28 cellular contexts compared by ENCODE assay signal in the genomic region with DNA sequence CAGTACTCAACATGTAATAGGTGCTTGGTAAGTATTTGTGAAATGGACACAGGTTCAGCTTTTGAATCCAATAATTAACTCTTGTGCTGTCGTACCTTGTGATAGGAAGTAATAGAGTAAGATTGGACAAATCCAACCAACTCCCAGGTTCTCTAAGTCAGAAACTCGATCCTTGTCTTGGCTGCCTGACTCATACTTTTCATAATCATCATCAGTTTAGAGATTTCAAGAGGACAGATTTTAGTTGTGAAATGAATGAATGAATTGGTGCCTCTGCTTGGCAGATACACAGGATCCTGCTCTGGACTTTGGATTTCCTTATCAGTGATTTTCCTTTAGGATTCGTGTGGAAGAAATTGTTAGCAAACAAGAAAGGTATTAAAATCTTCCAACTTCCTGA.
"Had no signal": no experiment of that assay in that cellular context is flagged by ENCODE, and none has a peak within 500 bp of the region (broad histone marks: within the 10 kb centered on the region; RNA-seq: fewer than 3 reads in every experiment).

No MANE protein-coding gene starts in this region.

- H3K36me3 Mint-ChIP-seq: activated naive CD8-positive, alpha-beta T cell treated with anti-CD3 and anti-CD28 coated beads for 36 hours had no signal

- H3K27me3 ChIP-seq: ascending aorta, cardiac muscle cell, Peyer's patch had no signal

- H3K27me3 Mint-ChIP-seq: activated CD4-positive, alpha-beta T cell treated with anti-CD3 and anti-CD28 coated beads, Interleukin-2, amount 10 ng/mL, durations not matched to agents 24 days and 14 days; activated naive CD8-positive, alpha-beta T cell treated with anti-CD3 and anti-CD28 coated beads for 36 hours; central memory CD8-positive, alpha-beta T cell had no signal

- H3K4me1 ChIP-seq: ascending aorta, Peyer's patch had no signal

- H3K4me3 ChIP-seq: ascending aorta, cardiac muscle cell, Peyer's patch had no signal

- H3K9me3 Mint-ChIP-seq: activated CD4-positive, alpha-beta T cell treated with anti-CD3 and anti-CD28 coated beads, Interleukin-2, amount 10 ng/mL, durations not matched to agents 24 days and 14 days had no signal

- H3K27ac ChIP-seq: ascending aorta, cardiac muscle cell, KMS-11, Peyer's patch, WERI-Rb-1 had no signal

- ATAC-seq: activated T-cell treated with anti-CD3 and anti-CD28 coated beads, Interleukin-2, amount 50 U/mL, for 72 hours; activated T-helper 17 cell treated with anti-CD3 and anti-CD28 coated beads, Interleukin-2, amount 50 U/mL, for 72 hours; PC-3; Right ventricle myocardium inferior had no signal

- H3K4me2 ChIP-seq: KMS-11 had no signal

- H3K36me3 ChIP-seq: ascending aorta, cardiac muscle cell, Peyer's patch, WERI-Rb-1 had no signal

- H3K4me1 Mint-ChIP-seq: activated CD4-positive, alpha-beta T cell treated with anti-CD3 and anti-CD28 coated beads, Interleukin-2, amount 10 ng/mL, durations not matched to agents 24 days and 14 days; activated naive CD8-positive, alpha-beta T cell treated with anti-CD3 and anti-CD28 coated beads for 36 hours; activated T-helper 17 cell treated with anti-CD3 and anti-CD28 coated beads, Interleukin-2, amount 50 U/mL, for 72 hours; central memory CD8-positive, alpha-beta T cell had no signal

- DNase-seq: activated CD4-positive, alpha-beta T cell treated with anti-CD3 and anti-CD28 coated beads, Interleukin-2, amount 10 ng/mL, durations not matched to agents 24 days and 14 days; activated CD4-positive, alpha-beta T cell treated with anti-CD3 and anti-CD28 coated beads, Interleukin-2, amount 50 U/mL, for 48 hours; activated CD4-positive, CD25-positive, alpha-beta regulatory T cell; activated CD8-positive, alpha-beta memory T cell treated with anti-CD3 and anti-CD28 coated beads, Interleukin-2, amount 50 U/mL, for 48 hours; activated effector memory CD4-positive, alpha-beta T cell treated with anti-CD3 and anti-CD28 coated beads, Interleukin-2, amount 50 U/mL, for 16 hours; activated naive CD4-positive, alpha-beta T cell; activated naive CD4-positive, alpha-beta T cell treated with anti-CD3 and anti-CD28 coated beads, Interleukin-2, amount 50 U/mL, for 16 hours; activated naive CD8-positive, alpha-beta T cell treated with anti-CD3 and anti-CD28 coated beads for 36 hours; activated T-cell treated with anti-CD3 and anti-CD28 coated beads, Interleukin-2, amount 50 U/mL, for 72 hours; amygdala; NCI-H1105; NCI-H1417 treated with DMSO at 0.1 percent for 48 hours; NCI-H1694; NCI-H2029; NCI-H345; NCI-H524 treated with DMSO at 0.1 percent for 48 hours; PC-3; Peyer's patch; RPMI8226; SIG-M5; T1000; WERI-Rb-1 had no signal

- H3K4me3 Mint-ChIP-seq: activated CD4-positive, alpha-beta T cell treated with anti-CD3 and anti-CD28 coated beads, Interleukin-2, amount 10 ng/mL, durations not matched to agents 24 days and 14 days; activated naive CD8-positive, alpha-beta T cell treated with anti-CD3 and anti-CD28 coated beads for 36 hours; activated T-cell treated with anti-CD3 and anti-CD28 coated beads, Interleukin-2, amount 50 U/mL, for 72 hours; activated T-helper 17 cell treated with anti-CD3 and anti-CD28 coated beads, Interleukin-2, amount 50 U/mL, for 72 hours; central memory CD8-positive, alpha-beta T cell had no signal

- H3K27ac Mint-ChIP-seq: activated CD4-positive, alpha-beta T cell treated with anti-CD3 and anti-CD28 coated beads, Interleukin-2, amount 10 ng/mL, durations not matched to agents 24 days and 14 days; activated naive CD8-positive, alpha-beta T cell treated with anti-CD3 and anti-CD28 coated beads for 36 hours; activated T-cell treated with anti-CD3 and anti-CD28 coated beads, Interleukin-2, amount 50 U/mL, for 72 hours; activated T-helper 17 cell treated with anti-CD3 and anti-CD28 coated beads, Interleukin-2, amount 50 U/mL, for 72 hours had no signal

- H3K9ac ChIP-seq: KMS-11 had no signal

- H3K9me3 ChIP-seq: ascending aorta, Peyer's patch had no signal
